26 cellular contexts compared by ENCODE assay signal in genomic region chr1:31657972-31658510, GRCh38. TPM values are rescaled to one million over a fixed set of nuclear protein-coding genes. Genes with fewer than 3 reads are reported as not detected.
"Had no signal": no experiment of that assay in that cellular context is flagged by ENCODE, and none has a peak within 500 bp of the region (broad histone marks: within the 10 kb centered on the region; RNA-seq: fewer than 3 reads in every experiment).

No MANE protein-coding gene starts in this region.

- H3K9me3 ChIP-seq: breast epithelium, Peyer's patch, SJSA1 had no signal

- DNase-seq: activated CD4-positive, alpha-beta T cell treated with anti-CD3 and anti-CD28 coated beads for 48 hours; activated CD4-positive, alpha-beta T cell treated with anti-CD3 and anti-CD28 coated beads, Interleukin-2, amount 50 U/mL, for 4 hours; activated CD4-positive, CD25-positive, alpha-beta regulatory T cell treated with anti-CD3 and anti-CD28 coated beads, Interleukin-2, amount 50 U/mL, for 72 hours; activated CD8-positive, alpha-beta memory T cell treated with anti-CD3 and anti-CD28 coated beads, Interleukin-2, amount 50 U/mL, for 48 hours; activated CD8-positive, alpha-beta T cell treated with anti-CD3 and anti-CD28 coated beads, Interleukin-2, amount 10 ng/mL, durations not matched to agents 7 days and 5 days; activated naive CD4-positive, alpha-beta T cell treated with anti-CD3 and anti-CD28 coated beads, Interleukin-2, amount 50 U/mL, for 16 hours; activated T-cell treated with anti-CD3 and anti-CD28 coated beads, Interleukin-2, amount 50 U/mL, for 1 hour; Kasumi-1; KBM-7; NCI-H1048; NCI-H1930; NCI-H2107; NCI-H2171 treated with DMSO at 0.1 percent for 48 hours; NCI-H226; NCI-H510A; NCI-H526 treated with DMSO at 0.1 percent for 48 hours; NCI-H82; OCI-M1; SHP77; T-helper 17 cell; T-helper 9 cell had no signal

- H3K27me3 ChIP-seq: breast epithelium, Peyer's patch, SJSA1 had no signal

- ATAC-seq: activated CD8-positive, alpha-beta T cell treated with anti-CD3 and anti-CD28 coated beads, Interleukin-2, amount 10 ng/mL, durations not matched to agents 7 days and 5 days; SK-N-SH treated with all-trans-retinoic acid at 6 μM for 48 hours; T-helper 17 cell; WTC11 had no signal

- H3K27ac ChIP-seq: Peyer's patch, SJSA1 had no signal

- H3K4me1 ChIP-seq: breast epithelium, Peyer's patch, SJSA1 had no signal

- H3K4me3 ChIP-seq: breast epithelium, Peyer's patch, SJSA1 had no signal

- H3K36me3 ChIP-seq: breast epithelium, Peyer's patch had no signal

RNA-seq across cellular contexts. Expression of gene HCRTR1, which starts 40.6 kb away (rescaled TPM):
- total RNA-seq: activated CD8-positive, alpha-beta T cell treated with anti-CD3 and anti-CD28 coated beads, Interleukin-2, amount 10 ng/mL, durations not matched to agents 7 days and 5 days; breast epithelium; Peyer's patch; SJSA1; T-helper 17 cell had no signal

RNA-seq across cellular contexts. Expression of gene COL16A1, which starts 45.8 kb away (rescaled TPM):
- total RNA-seq: activated CD8-positive, alpha-beta T cell treated with anti-CD3 and anti-CD28 coated beads, Interleukin-2, amount 10 ng/mL, durations not matched to agents 7 days and 5 days; T-helper 17 cell had no signal
